8 cellular contexts compared by ENCODE assay signal in genomic region chr6:38058022-38058421, GRCh38.
DNase-seq lines count a peak whose midpoint lies in the region; ATAC-seq and TF ChIP-seq lines count a peak whose summit lies in the region.

No MANE protein-coding gene starts in this region.

- ATAC-seq in GM19463 (IDR thresholded peaks at IDR 0.05; ENCODE audit: unreplicated experiment): peak; percentile 74
- no peak for ATAC-seq in GM19467 (IDR thresholded peaks at IDR 0.05; ENCODE audit: unreplicated experiment)

- in situ Hi-C loops in astrocyte of the spinal cord (cut with HindIII; ENCODE audit: low sequenced_read_pairs): no loop called here

- DNase-seq in NCI-H2196 treated with DMSO at 0.1 percent for 48 hours (lab: John Stamatoyannopoulos, UW; ENCODE audit: unreplicated experiment) (peak; percentile 34), astrocyte of the spinal cord (ENCODE audit: low read depth, low spot score) (peak; percentile 45), GOT3 (lab: John Stamatoyannopoulos, UW) (no peak), mesenteric fat pad (ENCODE audit: low spot score) (no peak), SIG-M5 treated with dmso at 0.1 percent for 504 hours (lab: John Stamatoyannopoulos, UW; ENCODE audit: unreplicated experiment) (no peak)
- peak; percentile 33 to 60 (median 60) for DNase-seq in stimulated activated CD4-positive, alpha-beta T cell treated with anti-CD3 and anti-CD28 coated beads, TNF-alpha, amount 100 ng/mL, for 48 hours (ENCODE audit: low read depth in 3 of 3)

- H3K4me3 ChIP-seq in astrocyte of the spinal cord (ENCODE audit: low read depth, low read length): no peak overlapping the region

- TF ChIP-seq CTCF in astrocyte of the spinal cord (IDR thresholded peaks at IDR 0.05; ENCODE audit: low read depth, low read length): no peak

Comparison
In these comparisons a context has a peak if more than half of its experiments do, and no peak if none do; other contexts are left out.
1. DNase-seq: peak in NCI-H2196 treated with DMSO at 0.1 percent for 48 hours (single experiment), astrocyte of the spinal cord (single experiment) and stimulated activated CD4-positive, alpha-beta T cell treated with anti-CD3 and anti-CD28 coated beads, TNF-alpha, amount 100 ng/mL, for 48 hours (3 of 3); none in GOT3 (single experiment), mesenteric fat pad (single experiment) and SIG-M5 treated with dmso at 0.1 percent for 504 hours (single experiment).